8 cellular contexts compared by ENCODE assay signal in the genomic region with DNA sequence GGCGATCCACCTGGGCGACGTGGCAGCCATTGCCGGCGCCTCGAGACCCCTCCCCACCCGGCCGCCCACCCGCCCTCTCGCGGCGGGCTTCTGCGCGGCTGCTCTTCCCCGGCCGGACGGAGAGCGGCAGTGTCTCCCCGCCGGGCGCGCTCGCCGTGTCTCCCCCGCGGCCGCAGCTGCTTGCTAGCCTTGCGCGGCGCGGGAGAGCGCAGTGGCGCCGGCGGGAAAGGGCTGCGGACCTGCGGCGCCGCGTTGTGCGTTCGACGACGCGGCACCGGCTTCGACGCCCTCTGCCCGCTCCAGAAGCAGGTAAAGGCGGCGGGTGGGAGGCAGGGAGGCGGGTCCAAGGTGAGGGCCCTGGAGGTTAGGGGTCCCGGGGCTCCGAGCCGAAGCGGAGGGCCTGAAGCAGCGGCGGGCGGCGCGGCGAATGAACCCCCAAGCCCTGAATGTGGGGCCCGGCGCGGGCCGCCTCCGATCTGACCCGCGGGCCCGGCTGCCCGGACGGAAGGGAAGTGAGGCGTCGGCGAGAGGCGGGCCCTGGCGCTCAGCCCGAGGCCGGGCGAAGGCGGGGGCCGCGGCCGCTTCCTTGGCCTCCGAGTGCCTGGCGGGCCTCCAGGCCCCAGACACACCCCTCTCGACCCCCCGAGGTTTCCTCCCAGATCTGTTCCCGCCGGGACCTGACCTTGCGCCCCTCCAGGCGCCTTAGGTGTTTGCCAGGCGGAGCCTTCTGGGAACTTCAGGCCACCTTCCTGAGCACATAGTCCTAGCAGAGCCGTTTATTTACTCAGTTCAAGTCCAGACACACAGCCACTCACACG. TPM values are rescaled to one million over a fixed set of nuclear protein-coding genes. Genes with fewer than 3 reads are reported as not detected.
DNase-seq lines count a peak whose midpoint lies in the region; ATAC-seq and TF ChIP-seq lines count a peak whose summit lies in the region.

TSS of gene N4BP2 (plus strand) at position 129 of the 818 bp plus-strand sequence. CDS start 40,491 bp downstream, outside the sequence.

- peaks cover 24% of the 10 kb centered on the region in 2 donors for H3K4me1 Mint-ChIP-seq in natural killer cell treated with Interleukin-12 subunit alpha and Interleukin-12 subunit beta and Interleukin-15 and Interleukin-18, amount 100 ng/mL, for 72 hours (ENCODE audit: low read depth in 2 of 2)

- no peaks in the 10 kb centered on the region for H3K36me3 Mint-ChIP-seq in natural killer cell treated with Interleukin-12 subunit alpha and Interleukin-12 subunit beta and Interleukin-15 and Interleukin-18, amount 100 ng/mL, for 72 hours

- no peak for TF ChIP-seq CTCF in fibroblast of mammary gland (conservative IDR thresholded peaks at IDR 0.05; ENCODE audit: control insufficient read depth, insufficient read depth, low read depth, low read length)

- no peaks in the 10 kb centered on the region for H3K9me3 Mint-ChIP-seq in natural killer cell treated with Interleukin-12 subunit alpha and Interleukin-12 subunit beta and Interleukin-15 and Interleukin-18, amount 100 ng/mL, for 72 hours

- DNase-seq in DMS53 treated with DMSO at 0.1 percent for 48 hours (lab: John Stamatoyannopoulos, UW; ENCODE audit: unreplicated experiment) (peak; percentile 78), KBM-7 (peak; percentile 85), RPMI7951 (ENCODE audit: low read depth) (peak; percentile 77), fibroblast of mammary gland (ENCODE audit: low read depth) (peak; percentile 82)
- peak; percentile 40 to 62 for DNase-seq in activated T-helper 1 cell treated with anti-CD3 and anti-CD28 coated beads, Interleukin-2, amount 50 U/mL, for 16 hours (ENCODE audit: low read depth in 1 of 2, low spot score in 1 of 2)
- peak; percentile 81 for DNase-seq in natural killer cell treated with Interleukin-12 subunit alpha and Interleukin-12 subunit beta and Interleukin-15 and Interleukin-18, amount 100 ng/mL, for 72 hours (ENCODE audit: low spot score)
- peak; percentile 82 for DNase-seq in stimulated activated naive CD8-positive, alpha-beta T cell treated with anti-CD3 and anti-CD28 coated beads, Interleukin-15, Interleukin-2, amounts not matched to agents 100 U/mL and 50 U/mL, for 24 hours

- H3K27ac Mint-ChIP-seq in natural killer cell treated with Interleukin-12 subunit alpha and Interleukin-12 subunit beta and Interleukin-15 and Interleukin-18, amount 100 ng/mL, for 72 hours = peak within 1 kb of the TSS; percentile 95 to 99

- in situ Hi-C loops in KBM-7 (cut with MboI; ENCODE audit: low pct_unique_long_range_greater_than_20kb, low sequenced_read_pairs) = no loop called here

- ATAC-seq in GM21717 (IDR thresholded peaks at IDR 0.05; ENCODE audit: unreplicated experiment) = peak; percentile 50
- ATAC-seq in natural killer cell treated with Interleukin-12 subunit alpha and Interleukin-12 subunit beta and Interleukin-15 and Interleukin-18, amount 100 ng/mL, for 72 hours = peak; percentile 73 to 80
- peak; percentile 55 for ATAC-seq in stimulated activated naive CD8-positive, alpha-beta T cell treated with anti-CD3 and anti-CD28 coated beads, Interleukin-15, Interleukin-2, amounts not matched to agents 100 U/mL and 50 U/mL, for 24 hours

- H3K4me3 Mint-ChIP-seq in natural killer cell treated with Interleukin-12 subunit alpha and Interleukin-12 subunit beta and Interleukin-15 and Interleukin-18, amount 100 ng/mL, for 72 hours = peak within 1 kb of the TSS; percentile 95

- peaks cover 0 to 2% of the 10 kb centered on the region in 2 donors for H3K27me3 Mint-ChIP-seq in natural killer cell treated with Interleukin-12 subunit alpha and Interleukin-12 subunit beta and Interleukin-15 and Interleukin-18, amount 100 ng/mL, for 72 hours

- peak within 1 kb of the TSS; percentile 73 for H3K4me3 ChIP-seq in fibroblast of mammary gland (ENCODE audit: control insufficient read depth, low read depth, low read length)

RNA-seq across cellular contexts. Expression of gene N4BP2, which starts in this region (rescaled TPM):
- 2.4 and 4.3 TPM in 2 replicates for total RNA-seq in RPMI7951 (2014; rRNA removed; shearing (Covaris generic))
- 10 to 100 TPM; 17.6 to 19.4 TPM for total RNA-seq in natural killer cell treated with Interleukin-12 subunit alpha and Interleukin-12 subunit beta and Interleukin-15 and Interleukin-18, amount 100 ng/mL, for 72 hours

Comparison
In these comparisons a context has a peak if more than half of its experiments do, and no peak if none do; other contexts are left out.
1. Peak in every context shown above with its lines: DNase-seq, ATAC-seq and H3K4me3 ChIP-seq.